In the genomic region with DNA sequence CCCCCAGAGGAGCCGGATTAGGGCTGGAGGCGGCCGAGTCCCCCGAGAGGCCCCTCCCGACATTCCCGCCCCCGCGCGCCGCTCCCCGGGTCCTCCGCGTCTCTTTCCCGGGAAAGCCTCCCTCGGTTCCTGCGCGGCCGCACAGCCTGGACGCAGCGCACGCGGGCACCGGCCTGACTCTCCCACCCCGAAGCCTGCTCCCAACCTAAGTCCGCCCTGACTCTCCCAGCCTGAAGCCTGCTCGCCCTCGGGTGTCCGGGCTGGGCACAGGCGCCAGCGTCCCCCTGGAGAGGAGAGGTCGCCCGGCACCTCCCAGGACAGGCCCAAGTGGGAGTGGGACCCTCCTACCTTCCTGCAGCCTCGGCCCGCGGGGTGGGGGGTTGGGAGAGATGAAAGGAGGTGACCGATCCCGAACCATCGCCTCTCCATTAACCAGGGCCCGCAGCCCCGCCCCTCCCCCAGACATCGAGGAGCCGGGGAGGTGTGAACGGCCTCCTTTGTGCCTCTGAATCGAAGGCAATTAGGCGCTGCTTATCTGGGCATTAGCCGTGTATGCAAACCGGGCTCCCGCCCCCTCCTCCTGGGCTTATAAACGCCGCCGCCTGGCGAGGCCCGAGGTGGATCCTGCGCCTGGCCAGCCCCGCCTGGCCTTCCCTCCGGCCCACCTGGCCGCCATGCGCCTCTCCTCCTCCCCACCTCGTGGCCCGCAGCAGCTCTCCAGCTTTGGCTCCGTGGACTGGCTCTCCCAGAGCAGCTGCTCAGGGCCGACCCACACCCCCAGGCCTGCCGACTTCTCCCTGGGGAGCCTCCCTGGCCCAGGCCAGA, we compare ENCODE assay signal across 13 cellular contexts. TPM values are rescaled to one million over a fixed set of nuclear protein-coding genes. Genes with fewer than 3 reads are reported as not detected.
DNase-seq lines count a peak whose midpoint lies in the region; ATAC-seq, FAIRE-seq and TF ChIP-seq lines count a peak whose summit lies in the region.
"Had no signal": no experiment of that assay in that cellular context is flagged by ENCODE, and none has a peak within 500 bp of the region (broad histone marks: within the 10 kb centered on the region; RNA-seq: fewer than 3 reads in every experiment).

TSS of gene VENTX (plus strand) at position 615 of the 825 bp plus-strand sequence. CDS start at position 675, 60 bp downstream.

- no peaks in the 10 kb centered on the region for H4K20me1 ChIP-seq in SK-N-SH (ENCODE audit: insufficient read depth)

- POLR2A ChIA-PET in SK-N-SH (lab: Yijun Ruan, JAX) = no interaction called here

- H3K4me1 ChIP-seq in SK-N-SH (ENCODE audit: control insufficient read depth in 1 of 2, insufficient read depth in 2 of 2, low read depth in 1 of 2, low read length in 1 of 2) (no peaks in the 10 kb centered on the region), adipocyte (ENCODE audit: control insufficient read depth, insufficient read depth, low read length) (no peaks in the 10 kb centered on the region), testis (peaks cover 6% of the 10 kb centered on the region)

- no peaks in the 10 kb centered on the region for H3K79me2 ChIP-seq in SK-N-SH (ENCODE audit: insufficient read depth)

- no peak within 1 kb of the TSS for H3K9ac ChIP-seq in SK-N-SH
- no peak within 1 kb of the TSS for H3K9ac ChIP-seq in adipocyte (ENCODE audit: low read length)

- no peak for FAIRE-seq in H54 (lab: Jason Lieb, UNC)
- FAIRE-seq: frontal cortex had no signal

- DNase-seq in SK-N-SH (no peak), adipocyte (ENCODE audit: low read depth) (peak; percentile 22), left kidney (ENCODE audit: low read depth, low spot score) (peak; percentile 62), testis (no peak), HT-29 (ENCODE audit: low spot score) (no peak), H54 (ENCODE audit: insufficient read length, low spot score) (no peak)
- DNase-seq: ACHN; caudate nucleus; NK-92 treated with Interleukin-12 subunit alpha and Interleukin-12 subunit beta, amount 100 ng/mL, for 24 hours; T-helper 9 cell had no signal

- intact Hi-C loops in testis (cut with DNase I; ENCODE audit: low total_unique reads) = no loop called here

- no peaks in the 10 kb centered on the region for H3K9me2 ChIP-seq in SK-N-SH

- TF ChIP-seq CTCF in SK-N-SH (IDR thresholded peaks at IDR 0.05) (no peak), testis (IDR thresholded peaks at IDR 0.05) (no peak)

- TF ChIP-seq EP300 in SK-N-SH (IDR thresholded peaks at IDR 0.05; ENCODE audit: borderline replicate concordance in 1 of 2, low read depth in 1 of 2, low read length in 1 of 2) = no peak

- ATAC-seq in SK-N-SH treated with all-trans-retinoic acid at 6 μM for 48 hours = peak; percentile 34
- no peak for ATAC-seq in HG03045 (IDR thresholded peaks at IDR 0.05; ENCODE audit: unreplicated experiment)

- no peak within 1 kb of the TSS for H2AFZ ChIP-seq in SK-N-SH (ENCODE audit: low read depth)

- H3K36me3 ChIP-seq in SK-N-SH (replicated peaks in 1 of 2; ENCODE audit: control insufficient read depth in 1 of 2, insufficient read depth in 2 of 2, low read length in 1 of 2) = no peaks in the 10 kb centered on the region
- H3K36me3 ChIP-seq in adipocyte (ENCODE audit: control insufficient read depth, insufficient read depth, low read length, severe bottlenecking) = no peaks in the 10 kb centered on the region
- H3K36me3 ChIP-seq in testis (ENCODE audit: low read depth, missing control alignments) = no peaks in the 10 kb centered on the region

- WGBS in SK-N-SH (ENCODE audit: low lambda C conversion rate) = 6% methylated on average over 12 of the region's 63 CpGs
- 0 to 11% methylated on average over 1 to 58 of the region's 63 CpGs for WGBS in testis, 2 donors

- CTCF ChIA-PET in SK-N-SH (lab: Yijun Ruan, JAX) = interaction anchor here (0.9 kb wide), 1 partner anchor 94 kb away, joined by 3 read pairs; no protein-coding TSS in a partner anchor

- H3K27me3 ChIP-seq in SK-N-SH (ENCODE audit: insufficient read depth) (peaks cover 63% of the 10 kb centered on the region), adipocyte (replicated peaks; ENCODE audit: control insufficient read depth, insufficient read depth, low read length) (peaks cover 29% of the 10 kb centered on the region), testis (no peaks in the 10 kb centered on the region)

- TF ChIP-seq POLR2A in testis (IDR thresholded peaks at IDR 0.05) (no peak), H54 (IDR thresholded peaks at IDR 0.05; ENCODE audit: low read depth, low read length) (no peak)

- H3K4me3 ChIP-seq in SK-N-SH (ENCODE audit: low read depth in 2 of 2, low read length in 1 of 2) (no peak within 1 kb of the TSS), adipocyte (ENCODE audit: low read length) (no peak within 1 kb of the TSS), testis (peak within 1 kb of the TSS; percentile 26 to 49)

- no peak within 1 kb of the TSS for H3K4me2 ChIP-seq in SK-N-SH

- H3K9me3 ChIP-seq in SK-N-SH = no peaks in the 10 kb centered on the region
- no peaks in the 10 kb centered on the region for H3K9me3 ChIP-seq in adipocyte (ENCODE audit: control insufficient read depth, low read length)
- H3K9me3 ChIP-seq in testis = no peaks in the 10 kb centered on the region

- no peak within 1 kb of the TSS for H3K27ac ChIP-seq in SK-N-SH (ENCODE audit: low read depth in 2 of 2, low read length in 1 of 2)
- H3K27ac ChIP-seq in testis = peak within 1 kb of the TSS in 1 of 2 donors; percentile 0

- TF ChIP-seq RAD21 in SK-N-SH (IDR thresholded peaks at IDR 0.05; ENCODE audit: low read length) = no peak

- no peaks in the 10 kb centered on the region for H3F3A ChIP-seq in SK-N-SH (replicated peaks; ENCODE audit: insufficient read depth)

TF ChIP-seq in SK-N-SH treated with all-trans-retinoic acid at 6 μM for 48 hours, 23 proteins besides CTCF, POLR2A, EP300 and RAD21:
- TF ChIP-seq OSR1 (CRISPR knock-in tag; IDR thresholded peaks at IDR 0.05) = no peak
- no peak for TF ChIP-seq CREB5 (CRISPR knock-in tag; IDR thresholded peaks at IDR 0.05; ENCODE audit: low read depth)
- TF ChIP-seq ZNF565 (CRISPR knock-in tag; conservative IDR thresholded peaks at IDR 0.05; ENCODE audit: low read depth) = no peak
- no peak for TF ChIP-seq ZNF70 (CRISPR knock-in tag; IDR thresholded peaks at IDR 0.05)
- TF ChIP-seq ISL1 (CRISPR knock-in tag; IDR thresholded peaks at IDR 0.05) = no peak

TF ChIP-seq in SK-N-SH, 30 proteins besides CTCF, POLR2A, EP300 and RAD21 (continues in another document):
- TF ChIP-seq ELF1 (IDR thresholded peaks at IDR 0.05) = no peak
- no peak for TF ChIP-seq POLR2AphosphoS5 (IDR thresholded peaks at IDR 0.05; ENCODE audit: low read depth, low read length)
- no peak for TF ChIP-seq YY1 (IDR thresholded peaks at IDR 0.05; ENCODE audit: low read depth)
- TF ChIP-seq SMC3 (IDR thresholded peaks at IDR 0.05; ENCODE audit: low read depth, low read length) = no peak
- TF ChIP-seq, protein P1, sequence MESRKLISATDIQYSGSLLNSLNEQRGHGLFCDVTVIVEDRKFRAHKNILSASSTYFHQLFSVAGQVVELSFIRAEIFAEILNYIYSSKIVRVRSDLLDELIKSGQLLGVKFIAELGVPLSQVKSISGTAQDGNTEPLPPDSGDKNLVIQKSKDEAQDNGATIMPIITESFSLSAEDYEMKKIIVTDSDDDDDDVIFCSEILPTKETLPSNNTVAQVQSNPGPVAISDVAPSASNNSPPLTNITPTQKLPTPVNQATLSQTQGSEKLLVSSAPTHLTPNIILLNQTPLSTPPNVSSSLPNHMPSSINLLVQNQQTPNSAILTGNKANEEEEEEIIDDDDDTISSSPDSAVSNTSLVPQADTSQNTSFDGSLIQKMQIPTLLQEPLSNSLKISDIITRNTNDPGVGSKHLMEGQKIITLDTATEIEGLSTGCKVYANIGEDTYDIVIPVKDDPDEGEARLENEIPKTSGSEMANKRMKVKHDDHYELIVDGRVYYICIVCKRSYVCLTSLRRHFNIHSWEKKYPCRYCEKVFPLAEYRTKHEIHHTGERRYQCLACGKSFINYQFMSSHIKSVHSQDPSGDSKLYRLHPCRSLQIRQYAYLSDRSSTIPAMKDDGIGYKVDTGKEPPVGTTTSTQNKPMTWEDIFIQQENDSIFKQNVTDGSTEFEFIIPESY (IDR thresholded peaks at IDR 0.05; ENCODE audit: borderline replicate concordance, low read depth) = no peak
- TF ChIP-seq FOSL2 (IDR thresholded peaks at IDR 0.05; ENCODE audit: borderline replicate concordance, low read depth) = no peak
- TF ChIP-seq, protein P2, sequence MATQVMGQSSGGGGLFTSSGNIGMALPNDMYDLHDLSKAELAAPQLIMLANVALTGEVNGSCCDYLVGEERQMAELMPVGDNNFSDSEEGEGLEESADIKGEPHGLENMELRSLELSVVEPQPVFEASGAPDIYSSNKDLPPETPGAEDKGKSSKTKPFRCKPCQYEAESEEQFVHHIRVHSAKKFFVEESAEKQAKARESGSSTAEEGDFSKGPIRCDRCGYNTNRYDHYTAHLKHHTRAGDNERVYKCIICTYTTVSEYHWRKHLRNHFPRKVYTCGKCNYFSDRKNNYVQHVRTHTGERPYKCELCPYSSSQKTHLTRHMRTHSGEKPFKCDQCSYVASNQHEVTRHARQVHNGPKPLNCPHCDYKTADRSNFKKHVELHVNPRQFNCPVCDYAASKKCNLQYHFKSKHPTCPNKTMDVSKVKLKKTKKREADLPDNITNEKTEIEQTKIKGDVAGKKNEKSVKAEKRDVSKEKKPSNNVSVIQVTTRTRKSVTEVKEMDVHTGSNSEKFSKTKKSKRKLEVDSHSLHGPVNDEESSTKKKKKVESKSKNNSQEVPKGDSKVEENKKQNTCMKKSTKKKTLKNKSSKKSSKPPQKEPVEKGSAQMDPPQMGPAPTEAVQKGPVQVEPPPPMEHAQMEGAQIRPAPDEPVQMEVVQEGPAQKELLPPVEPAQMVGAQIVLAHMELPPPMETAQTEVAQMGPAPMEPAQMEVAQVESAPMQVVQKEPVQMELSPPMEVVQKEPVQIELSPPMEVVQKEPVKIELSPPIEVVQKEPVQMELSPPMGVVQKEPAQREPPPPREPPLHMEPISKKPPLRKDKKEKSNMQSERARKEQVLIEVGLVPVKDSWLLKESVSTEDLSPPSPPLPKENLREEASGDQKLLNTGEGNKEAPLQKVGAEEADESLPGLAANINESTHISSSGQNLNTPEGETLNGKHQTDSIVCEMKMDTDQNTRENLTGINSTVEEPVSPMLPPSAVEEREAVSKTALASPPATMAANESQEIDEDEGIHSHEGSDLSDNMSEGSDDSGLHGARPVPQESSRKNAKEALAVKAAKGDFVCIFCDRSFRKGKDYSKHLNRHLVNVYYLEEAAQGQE (IDR thresholded peaks at IDR 0.05; ENCODE audit: low read depth, low read length) = no peak
- no peak for TF ChIP-seq RXRA (IDR thresholded peaks at IDR 0.05; ENCODE audit: borderline replicate concordance, low read depth)
- no peak for TF ChIP-seq RCOR1 (IDR thresholded peaks at IDR 0.05; ENCODE audit: low read length)
- no peak for TF ChIP-seq FOXM1 (IDR thresholded peaks at IDR 0.05; ENCODE audit: low read depth)

RNA-seq across cellular contexts. Expression of gene VENTX, which starts in this region (rescaled TPM):
- not detected in 2 replicates for polyA plus RNA-seq in SK-N-SH (2012; rRNA removed)
- polyA plus RNA-seq in SK-N-SH (2012; cell fraction: cytosol; rRNA removed) = not detected in 2 replicates
- not detected in 2 replicates for polyA plus RNA-seq in SK-N-SH (2012; cell fraction: nucleus; rRNA removed)
- total RNA-seq in testis = 1 to 10 TPM; 2.2 to 3.5 TPM
- polyA plus RNA-seq in testis (ENCODE audit: insufficient read depth, low read depth, low replicate concordance) = 1.5 TPM
- total RNA-seq in HT-29 (2014; rRNA removed; shearing (Covaris generic)) = not detected in 2 replicates
- total RNA-seq: frontal cortex had no signal

Comparison
In these comparisons a context has a peak if more than half of its experiments do, and no peak if none do; other contexts are left out.
1. DNase-seq: peak in adipocyte (single experiment) and left kidney (single experiment); none in SK-N-SH (single experiment), testis (single experiment), HT-29 (single experiment) and H54 (single experiment).
2. H3K4me3 ChIP-seq: peak in testis (2 of 2); none in SK-N-SH (0 of 2) and adipocyte (single experiment).